1 cellular context compared by ENCODE assay signal in the genomic region with DNA sequence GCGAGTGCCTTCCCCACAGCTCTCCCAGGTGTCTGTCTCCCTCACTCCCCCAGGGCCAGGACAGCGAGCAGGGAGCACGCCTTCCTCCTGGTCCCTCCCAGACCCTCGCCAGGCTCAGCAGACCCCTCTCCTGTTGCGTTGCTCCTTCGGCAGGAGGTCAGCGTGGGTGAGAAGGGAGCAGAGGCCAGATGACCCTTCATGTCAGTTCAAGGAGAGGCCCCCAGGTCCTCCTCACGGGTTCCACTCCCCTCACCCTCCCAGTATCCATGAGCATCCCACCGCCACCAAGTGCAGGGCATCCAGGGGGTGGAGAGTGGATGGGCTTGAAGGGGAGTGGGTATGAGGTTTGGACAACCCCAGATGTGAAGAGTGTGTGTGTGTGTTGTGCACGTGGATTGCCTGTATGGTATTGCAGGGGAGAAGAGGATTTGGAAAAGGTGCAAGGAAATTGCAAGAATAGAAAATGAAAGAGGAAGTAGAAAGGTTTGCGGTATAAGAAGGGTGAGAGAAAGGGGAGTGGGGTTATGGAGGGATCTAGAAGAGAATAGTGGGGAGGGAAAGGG.
TF ChIP-seq lines count a peak whose summit lies in the region.

No MANE protein-coding gene starts in this region.

TF ChIP-seq in IMR-90, 13 proteins besides CTCF, POLR2A, EP300 and RAD21:
- TF ChIP-seq BHLHE40 (IDR thresholded peaks at IDR 0.05; ENCODE audit: low read depth, low read length) (peak; percentile 31; the same call in 1 of the 2 replicates), RFX5 (IDR thresholded peaks at IDR 0.05; ENCODE audit: low read depth, low read length) (no peak), CHD1 (IDR thresholded peaks at IDR 0.05; ENCODE audit: low read depth, low read length) (no peak)
- TF ChIP-seq, protein P1, sequence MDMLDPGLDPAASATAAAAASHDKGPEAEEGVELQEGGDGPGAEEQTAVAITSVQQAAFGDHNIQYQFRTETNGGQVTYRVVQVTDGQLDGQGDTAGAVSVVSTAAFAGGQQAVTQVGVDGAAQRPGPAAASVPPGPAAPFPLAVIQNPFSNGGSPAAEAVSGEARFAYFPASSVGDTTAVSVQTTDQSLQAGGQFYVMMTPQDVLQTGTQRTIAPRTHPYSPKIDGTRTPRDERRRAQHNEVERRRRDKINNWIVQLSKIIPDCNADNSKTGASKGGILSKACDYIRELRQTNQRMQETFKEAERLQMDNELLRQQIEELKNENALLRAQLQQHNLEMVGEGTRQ (IDR thresholded peaks at IDR 0.05; ENCODE audit: low read depth, low read length) = 0 out of 2 replicates have a peak, but pooled peaks have one; percentile 2
TF ChIP-seq in IMR-90: peak in this region for 2.
